ENCODE assay signal across 2 cellular contexts in genomic region chrX:15654804-15655203, GRCh38. TPM values are rescaled to one million over a fixed set of nuclear protein-coding genes. Genes with fewer than 3 reads are reported as not detected.
"Had no signal": no experiment of that assay in that cellular context is flagged by ENCODE, and none has a peak within 500 bp of the region (broad histone marks: within the 10 kb centered on the region; RNA-seq: fewer than 3 reads in every experiment).

No MANE protein-coding gene starts in this region.

RNA-seq across cellular contexts. Expression of gene CLTRN, which starts 9.8 kb away (rescaled TPM):
- total RNA-seq: Peyer's patch had no signal

RNA-seq across cellular contexts. Expression of gene ACE2, which starts 54.0 kb away (rescaled TPM):
- total RNA-seq: RPMI7951 had no signal
